Comparison of ENCODE assay signal across 26 cellular contexts in genomic region chr9:94625835-94626234, GRCh38. TPM values are rescaled to one million over a fixed set of nuclear protein-coding genes. Genes with fewer than 3 reads are reported as not detected.
"Had no signal": no experiment of that assay in that cellular context is flagged by ENCODE, and none has a peak within 500 bp of the region (broad histone marks: within the 10 kb centered on the region; RNA-seq: fewer than 3 reads in every experiment).

No MANE protein-coding gene starts in this region.

- H3K9me3 ChIP-seq: esophagus squamous epithelium, right atrium auricular region, sigmoid colon, stomach, thoracic aorta, transverse colon had no signal

- H3K79me2 ChIP-seq: hepatocyte had no signal

- H3K4me3 Mint-ChIP-seq: effector memory CD8-positive, alpha-beta T cell; naive thymus-derived CD4-positive, alpha-beta T cell had no signal

- ATAC-seq: effector memory CD8-positive, alpha-beta T cell; foreskin keratinocyte; left colon; naive thymus-derived CD4-positive, alpha-beta T cell had no signal

- H3K4me1 ChIP-seq: right atrium auricular region, sigmoid colon had no signal

- H3K9me3 Mint-ChIP-seq: effector memory CD8-positive, alpha-beta T cell; naive thymus-derived CD4-positive, alpha-beta T cell had no signal

- H3K36me3 ChIP-seq: esophagus squamous epithelium, right atrium auricular region, sigmoid colon, stomach, thoracic aorta, transverse colon had no signal

- H3K27me3 ChIP-seq: esophagus squamous epithelium, foreskin keratinocyte, hepatocyte, right atrium auricular region, sigmoid colon, stomach, transverse colon had no signal

- DNase-seq: effector memory CD8-positive, alpha-beta T cell; esophagus squamous epithelium; foreskin keratinocyte; head of caudate nucleus; left colon; mesendoderm; naive thymus-derived CD4-positive, alpha-beta T cell; sigmoid colon; stimulated activated CD4-positive, alpha-beta T cell treated with anti-CD3 and anti-CD28 coated beads, Interleukin-2, amount 100 ng/mL, for 24 hours; stimulated activated CD4-positive, alpha-beta T cell treated with anti-CD3 and anti-CD28 coated beads, Interleukin-4, amount 100 ng/mL, for 4 hours; stimulated activated naive CD4-positive, alpha-beta T cell; stomach; substantia nigra; transverse colon had no signal

- H3K4me2 ChIP-seq: hepatocyte had no signal

- H3K36me3 Mint-ChIP-seq: naive thymus-derived CD4-positive, alpha-beta T cell had no signal

- H3K27ac ChIP-seq: esophagus squamous epithelium, foreskin keratinocyte, hepatocyte, right atrium auricular region, sigmoid colon, skin epidermis, stomach, transverse colon had no signal

- H3K4me3 ChIP-seq: esophagus squamous epithelium, hepatocyte, right atrium auricular region, sigmoid colon, skin epidermis, stomach, thoracic aorta, transverse colon had no signal

- H3K27ac Mint-ChIP-seq: effector memory CD8-positive, alpha-beta T cell; naive thymus-derived CD4-positive, alpha-beta T cell had no signal

- H2AFZ ChIP-seq: hepatocyte had no signal

RNA-seq across cellular contexts. Expression of gene FBP1, which starts 13.5 kb away (rescaled TPM):
- total RNA-seq: foreskin keratinocyte, lung microvascular endothelial cell, osteocyte had no signal
- polyA plus RNA-seq: foreskin keratinocyte, neural cell had no signal

RNA-seq across cellular contexts. Expression of gene FBP2, which starts 32.2 kb away (rescaled TPM):
- total RNA-seq: epithelial cell of proximal tubule; foreskin keratinocyte; kidney epithelial cell; left colon; liver; lung microvascular endothelial cell; mononuclear cell; naive thymus-derived CD4-positive, alpha-beta T cell; osteocyte; posterior vena cava; right atrium auricular region; sigmoid colon; transverse colon had no signal
- polyA plus RNA-seq: foreskin keratinocyte; liver; naive thymus-derived CD4-positive, alpha-beta T cell; neural cell had no signal
